ENCODE assay signal across 8 cellular contexts in the genomic region with DNA sequence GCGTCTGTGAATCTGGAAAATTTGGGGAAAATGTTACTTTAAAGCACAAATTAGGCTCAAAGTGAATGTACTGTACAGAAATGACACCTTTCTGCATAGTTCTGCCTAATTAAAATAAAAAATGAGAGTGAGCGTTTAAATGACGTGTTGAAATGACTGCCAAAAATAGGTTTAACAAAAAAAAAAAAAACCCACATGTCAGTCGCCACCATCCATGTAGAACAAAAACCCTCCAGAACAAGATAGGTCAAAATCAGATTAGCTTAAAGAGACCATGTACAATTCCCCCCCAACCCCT. TPM values are rescaled to one million over a fixed set of nuclear protein-coding genes. Genes with fewer than 3 reads are reported as not detected.
DNase-seq lines count a peak whose midpoint lies in the region; TF ChIP-seq lines count a peak whose summit lies in the region.

No MANE protein-coding gene starts in this region.

- 0% methylated on average over 2 of the region's 4 CpGs for WGBS in HUES64

- DNase-seq in choroid plexus epithelial cell (ENCODE audit: low read depth): no peak
- DNase-seq in nephron progenitor cell: no peak
- DNase-seq in activated gamma-delta T cell treated with Interleukin-2 at 50 U/mL for 16 hours: no peak
- DNase-seq in C1 segment of cervical spinal cord (lab: John Stamatoyannopoulos, UW): no peak
- no peak for DNase-seq in NCI-H2171 (lab: John Stamatoyannopoulos, UW)
- no peak for DNase-seq in middle frontal gyrus (ENCODE audit: extremely low spot score, low spot score)

- H3K27me3 ChIP-seq in BLaER1 (no peaks in the 10 kb centered on the region), HUES64 (ENCODE audit: insufficient read depth, low read length) (no peaks in the 10 kb centered on the region)

- peaks cover 52% of the 10 kb centered on the region for H3K4me1 Mint-ChIP-seq in nephron progenitor cell

- H3K27me3 Mint-ChIP-seq in nephron progenitor cell (ENCODE audit: low read depth, poor library complexity): peaks cover 8% of the 10 kb centered on the region

- TF ChIP-seq CTCF in choroid plexus epithelial cell (conservative IDR thresholded peaks at IDR 0.05; ENCODE audit: low read depth, low read length) (no peak), nephron progenitor cell (IDR thresholded peaks at IDR 0.05) (no peak)

- peak overlapping the region; percentile 99 for H3K4me2 ChIP-seq in BLaER1

- H3K9ac ChIP-seq in BLaER1: peak overlapping the region; percentile 88
- H3K9ac ChIP-seq in HUES64 (ENCODE audit: low read depth, low read length): peak overlapping the region; percentile 93

- H3K9me3 ChIP-seq in BLaER1: no peaks in the 10 kb centered on the region
- no peaks in the 10 kb centered on the region for H3K9me3 ChIP-seq in HUES64 (ENCODE audit: insufficient read depth, low read depth, low read length)

- H3K36me3 ChIP-seq in BLaER1: peaks cover 9% of the 10 kb centered on the region
- peaks cover 9% of the 10 kb centered on the region for H3K36me3 ChIP-seq in HUES64 (ENCODE audit: insufficient read depth, low read length)

- H4K20me1 ChIP-seq in BLaER1: peaks cover 50% of the 10 kb centered on the region

- H3K27ac ChIP-seq in BLaER1 (peak overlapping the region; percentile 91), HUES64 (ENCODE audit: low read depth, low read length) (peak overlapping the region; percentile 85; the same call in 1 of the 2 replicates)

- H3K36me3 Mint-ChIP-seq in nephron progenitor cell (ENCODE audit: low read depth): peaks cover 5% of the 10 kb centered on the region

- H3K4me3 Mint-ChIP-seq in nephron progenitor cell: peak overlapping the region; percentile 96

- H3K9me3 Mint-ChIP-seq in nephron progenitor cell: no peaks in the 10 kb centered on the region

- H3K27ac Mint-ChIP-seq in nephron progenitor cell: peak overlapping the region; percentile 97

- peaks cover 42% of the 10 kb centered on the region for H3K4me1 ChIP-seq in BLaER1
- H3K4me1 ChIP-seq in HUES64 (ENCODE audit: insufficient read depth, low read length): peaks cover 22% of the 10 kb centered on the region

- H3K4me3 ChIP-seq in BLaER1 (peak overlapping the region; percentile 74), HUES64 (ENCODE audit: low read length) (peak overlapping the region; percentile 97), choroid plexus epithelial cell (ENCODE audit: low read depth, low read length) (peak overlapping the region; percentile 81)

RNA-seq across cellular contexts. Expression of gene PARP1, which starts 0.7 kb away (rescaled TPM):
- polyA plus RNA-seq in HUES64 (2013, experiment 1 of 2): 263 TPM
- 259 TPM for polyA plus RNA-seq in HUES64 (2013, experiment 2 of 2)
